ENCODE assay signal across 23 cellular contexts in genomic region chr6:157878039-157878438, GRCh38. TPM values are rescaled to one million over a fixed set of nuclear protein-coding genes. Genes with fewer than 3 reads are reported as not detected.
A peak's percentile ranks its signal among the peaks of the same experiment; 100 is the strongest.
DNase-seq lines count a peak whose midpoint lies in the region; ATAC-seq and TF ChIP-seq lines count a peak whose summit lies in the region.
"Had no signal": no experiment of that assay in that cellular context is flagged by ENCODE, and none has a peak within 500 bp of the region (broad histone marks: within the 10 kb centered on the region; RNA-seq: fewer than 3 reads in every experiment).

No MANE protein-coding gene starts in this region.

- ATAC-seq in activated CD8-positive, alpha-beta T cell treated with anti-CD3 and anti-CD28 coated beads for 36 hours: no peak
- ATAC-seq in activated CD8-positive, alpha-beta T cell treated with anti-CD3 and anti-CD28 coated beads, Interleukin-2, amount 10 ng/mL, durations not matched to agents 7 days and 5 days: no peak
- no peak for ATAC-seq in CD8-positive, alpha-beta T cell
- ATAC-seq in activated naive CD8-positive, alpha-beta T cell treated with anti-CD3 and anti-CD28 coated beads, Interleukin-2, amount 10 ng/mL, durations not matched to agents 7 days and 5 days (ENCODE audit: low read depth): no peak
- ATAC-seq in naive thymus-derived CD8-positive, alpha-beta T cell: peak in 1 of 2 donors; percentile 3
- no peak for ATAC-seq in GM19397 (IDR thresholded peaks at IDR 0.05; ENCODE audit: unreplicated experiment)
- ATAC-seq: A549, gastrocnemius medialis, left lobe of liver had no signal

- no peak overlapping the region for H3K4me3 ChIP-seq in CD8-positive, alpha-beta T cell (ENCODE audit: low read depth, low read length)
- no peak overlapping the region for H3K4me3 ChIP-seq in mammary epithelial cell (replicated peaks in 1 of 3; ENCODE audit: insufficient read depth in 1 of 3, low read depth in 2 of 3, low read length in 3 of 3)
- H3K4me3 ChIP-seq: A549, gastrocnemius medialis, SK-N-MC, stomach had no signal

- in situ Hi-C loops in mammary epithelial cell (cut with MboI; ENCODE audit: low sequenced_read_pairs in 2 of 2): loop anchor here (5.0 to 25.0 kb wide), 2 partner anchors 121 to 566 kb away; partner anchors contain the start of gene TMEM242 (in 1 of the 2)

- dilution Hi-C loops in mammary epithelial cell (cut with HindIII; ENCODE audit: low sequenced_read_pairs): no loop called here

- H3K4me1 ChIP-seq in CD8-positive, alpha-beta T cell (ENCODE audit: insufficient read depth, low read length): peaks cover 23% of the 10 kb centered on the region
- H3K4me1 ChIP-seq in mammary epithelial cell (ENCODE audit: insufficient read depth, low read length): no peaks in the 10 kb centered on the region
- H3K4me1 ChIP-seq: A549, gastrocnemius medialis had no signal

- POLR2A ChIA-PET in activated CD8-positive, alpha-beta T cell treated with anti-CD3 and anti-CD28 coated beads for 36 hours (lab: Charles Lee): interaction anchor here (0.9 kb wide), 1 partner anchor 123 kb away, joined by 4 read pairs; no protein-coding TSS in a partner anchor
- POLR2A ChIA-PET in activated CD8-positive, alpha-beta T cell treated with anti-CD3 and anti-CD28 coated beads, Interleukin-2, amount 10 ng/mL, durations not matched to agents 7 days and 5 days (lab: Charles Lee): interaction anchor here (0.6 kb wide), 1 partner anchor 115 kb away, joined by 4 read pairs; no protein-coding TSS in a partner anchor
- POLR2A ChIA-PET in CD8-positive, alpha-beta T cell (lab: Charles Lee): no interaction called here
- POLR2A ChIA-PET in activated naive CD8-positive, alpha-beta T cell treated with anti-CD3 and anti-CD28 coated beads, Interleukin-2, amount 10 ng/mL, durations not matched to agents 7 days and 5 days (lab: Charles Lee): no interaction called here
- POLR2A ChIA-PET in naive thymus-derived CD8-positive, alpha-beta T cell (lab: Charles Lee): interaction anchor here (0.6 to 0.8 kb wide), 2 partner anchors 20 to 776 kb away, joined by 3 to 4 read pairs; no protein-coding TSS in a partner anchor

- H3K27ac Mint-ChIP-seq in activated CD8-positive, alpha-beta T cell treated with anti-CD3 and anti-CD28 coated beads for 36 hours: peak overlapping the region; percentile 75
- no peak overlapping the region for H3K27ac Mint-ChIP-seq in activated CD8-positive, alpha-beta T cell treated with anti-CD3 and anti-CD28 coated beads, Interleukin-2, amount 10 ng/mL, durations not matched to agents 7 days and 5 days
- H3K27ac Mint-ChIP-seq in CD8-positive, alpha-beta T cell: peak overlapping the region; percentile 83
- peak overlapping the region; percentile 27 for H3K27ac Mint-ChIP-seq in activated naive CD8-positive, alpha-beta T cell treated with anti-CD3 and anti-CD28 coated beads, Interleukin-2, amount 10 ng/mL, durations not matched to agents 7 days and 5 days
- H3K27ac Mint-ChIP-seq in naive thymus-derived CD8-positive, alpha-beta T cell: peak overlapping the region; percentile 22 to 94 (median 88)
- H3K27ac Mint-ChIP-seq: activated CD4-positive, alpha-beta T cell treated with anti-CD3 and anti-CD28 coated beads, Interleukin-2, amount 10 ng/mL, durations not matched to agents 24 days and 14 days had no signal

- H3K9me3 ChIP-seq in CD8-positive, alpha-beta T cell (ENCODE audit: low read length): no peaks in the 10 kb centered on the region
- H3K9me3 ChIP-seq in mammary epithelial cell (replicated peaks; ENCODE audit: insufficient read depth, low read length): no peaks in the 10 kb centered on the region
- H3K9me3 ChIP-seq: A549, gastrocnemius medialis, stomach had no signal

- no TSS peak for BruUV-seq in mammary epithelial cell (replicated peaks; lab: Mats Ljungman, UMichigan)

- H3K9ac ChIP-seq in mammary epithelial cell (ENCODE audit: insufficient read depth, low read length): no peak overlapping the region

- H3K36me3 ChIP-seq in CD8-positive, alpha-beta T cell (ENCODE audit: insufficient read depth, low read length): peaks cover 14% of the 10 kb centered on the region
- H3K36me3 ChIP-seq in mammary epithelial cell (ENCODE audit: insufficient read depth, low read length): peaks cover 38% of the 10 kb centered on the region

- H3K79me2 ChIP-seq in mammary epithelial cell (ENCODE audit: insufficient read depth, low read length): peaks cover 38% of the 10 kb centered on the region

- H3K4me1 Mint-ChIP-seq in activated CD8-positive, alpha-beta T cell treated with anti-CD3 and anti-CD28 coated beads for 36 hours (ENCODE audit: low read depth): peaks cover 68% of the 10 kb centered on the region
- H3K4me1 Mint-ChIP-seq in activated CD8-positive, alpha-beta T cell treated with anti-CD3 and anti-CD28 coated beads, Interleukin-2, amount 10 ng/mL, durations not matched to agents 7 days and 5 days (ENCODE audit: low read depth): peaks cover 42% of the 10 kb centered on the region
- H3K4me1 Mint-ChIP-seq in CD8-positive, alpha-beta T cell (ENCODE audit: low read depth): peaks cover 49% of the 10 kb centered on the region
- peaks cover 33% of the 10 kb centered on the region for H3K4me1 Mint-ChIP-seq in activated naive CD8-positive, alpha-beta T cell treated with anti-CD3 and anti-CD28 coated beads, Interleukin-2, amount 10 ng/mL, durations not matched to agents 7 days and 5 days
- peaks cover 30 to 67% (median 59%) of the 10 kb centered on the region in 4 donors for H3K4me1 Mint-ChIP-seq in naive thymus-derived CD8-positive, alpha-beta T cell

- peaks cover 84% of the 10 kb centered on the region for H3K36me3 Mint-ChIP-seq in activated CD8-positive, alpha-beta T cell treated with anti-CD3 and anti-CD28 coated beads for 36 hours (ENCODE audit: low read depth)
- peaks cover 29% of the 10 kb centered on the region for H3K36me3 Mint-ChIP-seq in activated CD8-positive, alpha-beta T cell treated with anti-CD3 and anti-CD28 coated beads, Interleukin-2, amount 10 ng/mL, durations not matched to agents 7 days and 5 days (ENCODE audit: low read depth)
- peaks cover 77% of the 10 kb centered on the region for H3K36me3 Mint-ChIP-seq in CD8-positive, alpha-beta T cell
- peaks cover 33% of the 10 kb centered on the region for H3K36me3 Mint-ChIP-seq in activated naive CD8-positive, alpha-beta T cell treated with anti-CD3 and anti-CD28 coated beads, Interleukin-2, amount 10 ng/mL, durations not matched to agents 7 days and 5 days
- peaks cover 16 to 80% (median 52%) of the 10 kb centered on the region in 3 donors for H3K36me3 Mint-ChIP-seq in naive thymus-derived CD8-positive, alpha-beta T cell

- no peaks in the 10 kb centered on the region for H3K27me3 ChIP-seq in CD8-positive, alpha-beta T cell (ENCODE audit: insufficient read depth, low read length)
- H3K27me3 ChIP-seq in mammary epithelial cell (ENCODE audit: insufficient read depth, low read length): no peaks in the 10 kb centered on the region
- H3K27me3 ChIP-seq: gastrocnemius medialis, stomach had no signal

- H3K9me3 Mint-ChIP-seq in activated CD8-positive, alpha-beta T cell treated with anti-CD3 and anti-CD28 coated beads for 36 hours: peaks cover 2% of the 10 kb centered on the region
- no peaks in the 10 kb centered on the region for H3K9me3 Mint-ChIP-seq in activated CD8-positive, alpha-beta T cell treated with anti-CD3 and anti-CD28 coated beads, Interleukin-2, amount 10 ng/mL, durations not matched to agents 7 days and 5 days (ENCODE audit: insufficient read depth)
- no peaks in the 10 kb centered on the region for H3K9me3 Mint-ChIP-seq in CD8-positive, alpha-beta T cell
- no peaks in the 10 kb centered on the region for H3K9me3 Mint-ChIP-seq in activated naive CD8-positive, alpha-beta T cell treated with anti-CD3 and anti-CD28 coated beads, Interleukin-2, amount 10 ng/mL, durations not matched to agents 7 days and 5 days
- no peaks in the 10 kb centered on the region for H3K9me3 Mint-ChIP-seq in naive thymus-derived CD8-positive, alpha-beta T cell
- H3K9me3 Mint-ChIP-seq: activated CD4-positive, alpha-beta T cell treated with anti-CD3 and anti-CD28 coated beads, Interleukin-2, amount 10 ng/mL, durations not matched to agents 24 days and 14 days had no signal

- TF ChIP-seq CTCF in activated CD8-positive, alpha-beta T cell treated with anti-CD3 and anti-CD28 coated beads for 36 hours (IDR thresholded peaks at IDR 0.05): no peak
- no peak for TF ChIP-seq CTCF in CD8-positive, alpha-beta T cell (IDR thresholded peaks at IDR 0.05)
- no peak for TF ChIP-seq CTCF in mammary epithelial cell (conservative IDR thresholded peaks at IDR 0.05 in 1 of 2, IDR thresholded peaks at IDR 0.05 in 1 of 2; ENCODE audit: extremely low read depth in 1 of 2, insufficient read depth in 1 of 2, low read depth in 1 of 2, low read length in 2 of 2)

- H4K20me1 ChIP-seq in mammary epithelial cell (ENCODE audit: insufficient read depth, low read length): no peaks in the 10 kb centered on the region

- CTCF ChIA-PET in activated CD8-positive, alpha-beta T cell treated with anti-CD3 and anti-CD28 coated beads for 36 hours (lab: Charles Lee): interaction anchor here (0.7 to 3.3 kb wide), 3 partner anchors 114 to 492 kb away, joined by 3 to 18 read pairs (median 4); no protein-coding TSS in a partner anchor
- CTCF ChIA-PET in activated CD8-positive, alpha-beta T cell treated with anti-CD3 and anti-CD28 coated beads, Interleukin-2, amount 10 ng/mL, durations not matched to agents 7 days and 5 days (lab: Charles Lee): interaction anchor here (0.6 to 2.0 kb wide), 7 partner anchors 15 to 193 kb away, joined by 3 to 9 read pairs (median 4); no protein-coding TSS in a partner anchor
- CTCF ChIA-PET in CD8-positive, alpha-beta T cell (lab: Charles Lee): interaction anchor here (0.6 to 10.7 kb wide), 2 partner anchors 15 to 117 kb away, joined by 3 to 233 read pairs; no protein-coding TSS in a partner anchor
- CTCF ChIA-PET in mammary epithelial cell (lab: Charles Lee; ENCODE audit: low non-redundant PET): no interaction called here

- no peak overlapping the region for H2AFZ ChIP-seq in mammary epithelial cell (ENCODE audit: low read depth, low read length)

- H3K4me2 ChIP-seq in mammary epithelial cell (ENCODE audit: insufficient read depth, low read depth, low read length): no peak overlapping the region
- H3K4me2 ChIP-seq: A549 had no signal

- H3K27ac ChIP-seq in CD8-positive, alpha-beta T cell (ENCODE audit: low read depth, low read length): no peak overlapping the region
- H3K27ac ChIP-seq in mammary epithelial cell (ENCODE audit: insufficient read depth, low read depth, low read length): no peak overlapping the region
- H3K27ac ChIP-seq: A549, gastrocnemius medialis, SK-N-MC, stomach had no signal

- 97% methylated on average over 2 of the region's 2 CpGs for WGBS in mammary epithelial cell (ENCODE audit: low coverage, missing lambda C conversion rate)

- no peak overlapping the region for H3K4me3 Mint-ChIP-seq in activated CD8-positive, alpha-beta T cell treated with anti-CD3 and anti-CD28 coated beads for 36 hours
- no peak overlapping the region for H3K4me3 Mint-ChIP-seq in activated CD8-positive, alpha-beta T cell treated with anti-CD3 and anti-CD28 coated beads, Interleukin-2, amount 10 ng/mL, durations not matched to agents 7 days and 5 days
- H3K4me3 Mint-ChIP-seq in CD8-positive, alpha-beta T cell: no peak overlapping the region
- H3K4me3 Mint-ChIP-seq in activated naive CD8-positive, alpha-beta T cell treated with anti-CD3 and anti-CD28 coated beads, Interleukin-2, amount 10 ng/mL, durations not matched to agents 7 days and 5 days: peak overlapping the region; percentile 23
- peak overlapping the region in 9 of 10 donors; percentile 1 to 80 (median 32) for H3K4me3 Mint-ChIP-seq in naive thymus-derived CD8-positive, alpha-beta T cell

- intact Hi-C loops in activated CD8-positive, alpha-beta T cell treated with anti-CD3 and anti-CD28 coated beads for 36 hours (cut with micrococcal nuclease): no loop called here
- intact Hi-C loops in CD8-positive, alpha-beta T cell (cut with DNase I, micrococcal nuclease): no loop called here
- intact Hi-C loops in mammary epithelial cell (cut with micrococcal nuclease): loop anchor here (10.0 kb wide), 1 partner anchor 563 kb away; no protein-coding TSS in a partner anchor

- DNase-seq in activated CD8-positive, alpha-beta T cell treated with anti-CD3 and anti-CD28 coated beads for 36 hours: no peak
- DNase-seq in activated CD8-positive, alpha-beta T cell treated with anti-CD3 and anti-CD28 coated beads, Interleukin-2, amount 10 ng/mL, durations not matched to agents 7 days and 5 days: no peak
- DNase-seq in CD8-positive, alpha-beta T cell: no peak
- no peak for DNase-seq in activated naive CD8-positive, alpha-beta T cell treated with anti-CD3 and anti-CD28 coated beads, Interleukin-2, amount 10 ng/mL, durations not matched to agents 7 days and 5 days
- DNase-seq in naive thymus-derived CD8-positive, alpha-beta T cell: no peak
- DNase-seq in mammary epithelial cell: no peak
- no peak for DNase-seq in NCI-H187 treated with DMSO at 0.1 percent for 48 hours (lab: John Stamatoyannopoulos, UW)
- DNase-seq: activated CD8-positive, alpha-beta memory T cell treated with anti-CD3 and anti-CD28 coated beads, Interleukin-2, amount 50 U/mL, for 4 hours; activated effector memory CD4-positive, alpha-beta T cell treated with anti-CD3 and anti-CD28 coated beads, Interleukin-2, amount 50 U/mL, for 16 hours; AML-193; cortex of kidney; gastrocnemius medialis; MV-4-11; NCI-H1436 treated with DMSO at 0.1 percent for 48 hours; occipital lobe; stomach; trophoblast cell had no signal

- no peaks in the 10 kb centered on the region for H3K27me3 Mint-ChIP-seq in activated CD8-positive, alpha-beta T cell treated with anti-CD3 and anti-CD28 coated beads for 36 hours
- H3K27me3 Mint-ChIP-seq in activated CD8-positive, alpha-beta T cell treated with anti-CD3 and anti-CD28 coated beads, Interleukin-2, amount 10 ng/mL, durations not matched to agents 7 days and 5 days (ENCODE audit: low read depth): no peaks in the 10 kb centered on the region
- H3K27me3 Mint-ChIP-seq in CD8-positive, alpha-beta T cell (ENCODE audit: low read depth): no peaks in the 10 kb centered on the region
- no peaks in the 10 kb centered on the region for H3K27me3 Mint-ChIP-seq in activated naive CD8-positive, alpha-beta T cell treated with anti-CD3 and anti-CD28 coated beads, Interleukin-2, amount 10 ng/mL, durations not matched to agents 7 days and 5 days
- H3K27me3 Mint-ChIP-seq in naive thymus-derived CD8-positive, alpha-beta T cell: no peaks in the 10 kb centered on the region
- H3K27me3 Mint-ChIP-seq: activated CD4-positive, alpha-beta T cell treated with anti-CD3 and anti-CD28 coated beads, Interleukin-2, amount 10 ng/mL, durations not matched to agents 24 days and 14 days had no signal

RNA-seq across cellular contexts. Expression of gene SNX9, which starts 55.0 kb away (rescaled TPM):
- 10 to 100 TPM; 44.9 to 45.1 TPM for total RNA-seq in activated CD8-positive, alpha-beta T cell treated with anti-CD3 and anti-CD28 coated beads for 36 hours
- total RNA-seq in activated CD8-positive, alpha-beta T cell treated with anti-CD3 and anti-CD28 coated beads, Interleukin-2, amount 10 ng/mL, durations not matched to agents 7 days and 5 days: 1 to 10 TPM; 9.1 to 9.2 TPM
- 10 to 100 TPM; 54.8 to 63.2 TPM for total RNA-seq in CD8-positive, alpha-beta T cell
- 10 to 100 TPM; 14.8 to 15.2 TPM for total RNA-seq in activated naive CD8-positive, alpha-beta T cell treated with anti-CD3 and anti-CD28 coated beads, Interleukin-2, amount 10 ng/mL, durations not matched to agents 7 days and 5 days
- total RNA-seq in naive thymus-derived CD8-positive, alpha-beta T cell: 10 to 100 TPM; 38.2 TPM
- polyA plus RNA-seq in naive thymus-derived CD8-positive, alpha-beta T cell: 10 to 100 TPM; 15.6 to 32.8 (median 19.7) TPM
- total RNA-seq in mammary epithelial cell: 10 to 100 TPM; 31.5 to 59.0 TPM
- 42.5 TPM for polyA plus RNA-seq in mammary epithelial cell
- 24.8 TPM for polyA minus RNA-seq in mammary epithelial cell
- total RNA-seq: OCI-LY7 had no signal

Comparison
In these comparisons a context has a peak if more than half of its experiments do, and no peak if none do; other contexts are left out.
1. H3K4me3 Mint-ChIP-seq: peak in activated naive CD8-positive, alpha-beta T cell treated with anti-CD3 and anti-CD28 coated beads, Interleukin-2, amount 10 ng/mL, durations not matched to agents 7 days and 5 days (single experiment) and naive thymus-derived CD8-positive, alpha-beta T cell (9 of 10); none in activated CD8-positive, alpha-beta T cell treated with anti-CD3 and anti-CD28 coated beads for 36 hours (single experiment), activated CD8-positive, alpha-beta T cell treated with anti-CD3 and anti-CD28 coated beads, Interleukin-2, amount 10 ng/mL, durations not matched to agents 7 days and 5 days (single experiment) and CD8-positive, alpha-beta T cell (single experiment).
2. POLR2A ChIA-PET loops: an anchor here in activated CD8-positive, alpha-beta T cell treated with anti-CD3 and anti-CD28 coated beads for 36 hours (0.9 kb wide), activated CD8-positive, alpha-beta T cell treated with anti-CD3 and anti-CD28 coated beads, Interleukin-2, amount 10 ng/mL, durations not matched to agents 7 days and 5 days (0.6 kb wide) and naive thymus-derived CD8-positive, alpha-beta T cell (0.6 to 0.8 kb wide); none called in CD8-positive, alpha-beta T cell and activated naive CD8-positive, alpha-beta T cell treated with anti-CD3 and anti-CD28 coated beads, Interleukin-2, amount 10 ng/mL, durations not matched to agents 7 days and 5 days.